ENCODE assay signal across 21 cellular contexts in the genomic region with DNA sequence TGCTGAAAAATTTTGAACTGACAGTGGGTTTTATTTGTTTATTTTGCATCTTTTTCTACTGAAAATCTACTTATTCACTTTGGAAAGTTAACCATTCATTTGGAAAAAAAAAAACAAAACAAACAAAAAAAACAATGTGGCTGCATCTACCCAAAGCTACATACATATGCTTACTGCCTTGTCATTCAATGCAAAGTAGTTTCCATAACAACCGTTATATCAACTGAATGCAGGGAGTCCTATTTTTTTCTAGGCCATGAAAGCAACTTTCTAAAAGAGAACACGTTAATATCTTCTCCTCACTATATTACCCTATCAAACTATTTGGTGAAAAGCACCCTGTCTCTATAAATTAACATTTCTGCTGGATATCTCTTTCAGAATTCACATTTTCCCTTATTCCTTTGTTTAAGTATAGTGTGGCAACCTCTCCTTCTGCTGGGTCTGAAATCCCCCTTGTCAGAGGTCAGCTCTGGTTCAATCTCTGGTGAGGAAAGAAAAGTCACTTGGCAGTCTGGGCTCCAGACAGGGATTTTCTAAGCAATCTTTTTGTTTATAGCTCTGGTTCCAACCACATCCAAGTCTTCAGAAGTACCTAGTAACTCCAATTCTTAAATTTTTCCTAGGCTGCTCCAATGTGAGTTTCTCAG.
"Had no signal": no experiment of that assay in that cellular context is flagged by ENCODE, and none has a peak within 500 bp of the region (broad histone marks: within the 10 kb centered on the region; RNA-seq: fewer than 3 reads in every experiment).

No MANE protein-coding gene starts in this region.

- H3K27ac ChIP-seq: colonic mucosa, skin epidermis had no signal

- DNase-seq: activated CD4-positive, CD25-positive, alpha-beta regulatory T cell treated with anti-CD3 and anti-CD28 coated beads, Interleukin-2, amount 50 U/mL, for 72 hours; activated naive CD4-positive, alpha-beta T cell; activated naive CD8-positive, alpha-beta T cell treated with anti-CD3 and anti-CD28 coated beads, Interleukin-2, amount 10 ng/mL, durations not matched to agents 7 days and 5 days; activated T-cell treated with anti-CD3 and anti-CD28 coated beads for 4 hours; central memory CD4-positive, alpha-beta T cell; colonic mucosa; foreskin fibroblast; islet precursor cell; naive B cell; occipital lobe; right cardiac atrium; stimulated activated CD4-positive, alpha-beta T cell treated with anti-CD3 and anti-CD28 coated beads, Interleukin-4, amount 100 ng/mL, for 24 hours; stimulated activated CD8-positive, alpha-beta memory T cell treated with anti-CD3 and anti-CD28 coated beads, Interleukin-4, amount 100 ng/mL, for 48 hours; stimulated activated naive CD4-positive, alpha-beta T cell treated with Interleukin-2 at 50 U/mL for 16 hours; substantia nigra; T-cell; T1000; trophoblast cell had no signal

- H3K9me3 ChIP-seq: colonic mucosa had no signal

- H3K4me3 Mint-ChIP-seq: activated naive CD8-positive, alpha-beta T cell treated with anti-CD3 and anti-CD28 coated beads, Interleukin-2, amount 10 ng/mL, durations not matched to agents 7 days and 5 days; naive B cell; T-cell had no signal

- H3K27me3 ChIP-seq: colonic mucosa had no signal

- H3K36me3 ChIP-seq: colonic mucosa had no signal

- H3K27ac Mint-ChIP-seq: activated naive CD8-positive, alpha-beta T cell treated with anti-CD3 and anti-CD28 coated beads, Interleukin-2, amount 10 ng/mL, durations not matched to agents 7 days and 5 days; naive B cell; T-cell had no signal

- H3K4me3 ChIP-seq: colonic mucosa, lung, skin epidermis had no signal

- H3K4me1 ChIP-seq: colonic mucosa had no signal

- ATAC-seq: right cardiac atrium, T-cell had no signal

- H3K4me1 Mint-ChIP-seq: activated naive CD8-positive, alpha-beta T cell treated with anti-CD3 and anti-CD28 coated beads, Interleukin-2, amount 10 ng/mL, durations not matched to agents 7 days and 5 days; naive B cell; T-cell had no signal

- H3K27me3 Mint-ChIP-seq: activated naive CD8-positive, alpha-beta T cell treated with anti-CD3 and anti-CD28 coated beads, Interleukin-2, amount 10 ng/mL, durations not matched to agents 7 days and 5 days; brain; naive B cell; T-cell had no signal

- H3K36me3 Mint-ChIP-seq: activated naive CD8-positive, alpha-beta T cell treated with anti-CD3 and anti-CD28 coated beads, Interleukin-2, amount 10 ng/mL, durations not matched to agents 7 days and 5 days; brain; naive B cell; T-cell had no signal
